ENCODE assay signal across 25 cellular contexts in genomic region chr12:89593233-89593632, GRCh38.
"Had no signal": no experiment of that assay in that cellular context is flagged by ENCODE, and none has a peak within 500 bp of the region (broad histone marks: within the 10 kb centered on the region; RNA-seq: fewer than 3 reads in every experiment).

No MANE protein-coding gene starts in this region.

- H3K4me3 Mint-ChIP-seq: activated CD4-positive, alpha-beta T cell treated with anti-CD3 and anti-CD28 coated beads for 36 hours; activated CD8-positive, alpha-beta memory T cell treated with anti-CD3 and anti-CD28 coated beads, Interleukin-2, amount 10 ng/mL, durations not matched to agents 7 days and 5 days; activated CD8-positive, alpha-beta T cell treated with anti-CD3 and anti-CD28 coated beads, Interleukin-2, amount 10 ng/mL, durations not matched to agents 7 days and 5 days; activated naive CD8-positive, alpha-beta T cell; nephron had no signal

- H2AFZ ChIP-seq: parathyroid adenoma had no signal

- H3K9me3 Mint-ChIP-seq: nephron had no signal

- DNase-seq: activated CD4-positive, alpha-beta T cell treated with anti-CD3 and anti-CD28 coated beads for 36 hours; activated CD4-positive, CD25-positive, alpha-beta regulatory T cell; activated CD8-positive, alpha-beta memory T cell treated with anti-CD3 and anti-CD28 coated beads, Interleukin-2, amount 10 ng/mL, durations not matched to agents 7 days and 5 days; activated CD8-positive, alpha-beta T cell treated with anti-CD3 and anti-CD28 coated beads, Interleukin-2, amount 10 ng/mL, durations not matched to agents 7 days and 5 days; activated effector memory CD4-positive, alpha-beta T cell treated with Interleukin-2 at 50 U/mL for 16 hours; activated naive CD4-positive, alpha-beta T cell treated with Interleukin-2 at 50 U/mL for 16 hours; anterior cingulate cortex; foreskin keratinocyte; heart right ventricle; left lung; mesendoderm; nucleus accumbens; stimulated activated CD4-positive, alpha-beta T cell treated with anti-CD3 and anti-CD28 coated beads, Interleukin-1b, Interleukin-23, amount 100 ng/mL, for 48 hours; stimulated activated CD4-positive, alpha-beta T cell treated with anti-CD3 and anti-CD28 coated beads, Interleukin-4, amount 100 ng/mL, for 4 hours; stimulated activated CD8-positive, alpha-beta memory T cell treated with anti-CD3 and anti-CD28 coated beads, Interleukin-4, amount 100 ng/mL, for 48 hours; stimulated activated naive CD4-positive, alpha-beta T cell had no signal

- H3K27ac Mint-ChIP-seq: activated CD4-positive, alpha-beta T cell treated with anti-CD3 and anti-CD28 coated beads for 36 hours; activated CD8-positive, alpha-beta memory T cell treated with anti-CD3 and anti-CD28 coated beads, Interleukin-2, amount 10 ng/mL, durations not matched to agents 7 days and 5 days; activated CD8-positive, alpha-beta T cell treated with anti-CD3 and anti-CD28 coated beads, Interleukin-2, amount 10 ng/mL, durations not matched to agents 7 days and 5 days; activated naive CD8-positive, alpha-beta T cell; nephron had no signal

- H3K4me2 ChIP-seq: smooth muscle cell had no signal

- H3K36me3 ChIP-seq: right atrium auricular region had no signal

- H3K27me3 ChIP-seq: esophagus muscularis mucosa, foreskin keratinocyte, heart right ventricle, left lung, right atrium auricular region, tibial nerve had no signal

- H3K4me3 ChIP-seq: coronary artery, esophagus muscularis mucosa, heart right ventricle, left lung, lung, right atrium auricular region, smooth muscle cell, tibial nerve had no signal

- H3K4me1 Mint-ChIP-seq: nephron had no signal

- H3K79me2 ChIP-seq: parathyroid adenoma had no signal

- H3K4me1 ChIP-seq: esophagus muscularis mucosa, foreskin keratinocyte, heart right ventricle, left lung, parathyroid adenoma, right atrium auricular region, tibial nerve had no signal

- H3K27ac ChIP-seq: coronary artery, esophagus muscularis mucosa, foreskin keratinocyte, heart right ventricle, left lung, parathyroid adenoma, right atrium auricular region, tibial nerve had no signal

- ATAC-seq: activated CD4-positive, alpha-beta T cell treated with anti-CD3 and anti-CD28 coated beads for 36 hours; activated CD8-positive, alpha-beta memory T cell treated with anti-CD3 and anti-CD28 coated beads, Interleukin-2, amount 10 ng/mL, durations not matched to agents 7 days and 5 days; activated CD8-positive, alpha-beta T cell treated with anti-CD3 and anti-CD28 coated beads, Interleukin-2, amount 10 ng/mL, durations not matched to agents 7 days and 5 days; foreskin keratinocyte; heart right ventricle; left lung had no signal

- H3K27me3 Mint-ChIP-seq: activated CD4-positive, alpha-beta T cell treated with anti-CD3 and anti-CD28 coated beads for 36 hours; activated naive CD8-positive, alpha-beta T cell had no signal
